35 cellular contexts compared by ENCODE assay signal in the genomic region with DNA sequence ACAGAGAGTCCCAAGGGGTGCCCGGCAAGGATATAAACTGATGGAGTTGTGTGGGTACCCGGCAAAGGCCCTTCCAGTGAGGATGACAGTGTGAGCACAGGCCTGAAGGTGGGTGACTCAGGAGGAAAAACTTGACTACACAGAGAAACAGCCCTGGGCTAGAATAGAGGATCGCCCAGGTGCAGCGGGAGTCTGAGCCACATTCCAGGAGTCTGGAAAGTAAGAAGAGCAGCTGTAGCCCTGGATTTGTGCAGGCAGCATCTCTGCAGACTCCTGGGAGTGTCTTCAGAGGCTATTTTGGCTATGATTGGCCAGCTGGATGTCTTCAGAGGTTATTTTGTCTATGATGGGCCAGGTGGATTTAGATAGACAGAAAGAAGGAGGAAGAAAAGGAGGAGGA.
"Had no signal": no experiment of that assay in that cellular context is flagged by ENCODE, and none has a peak within 500 bp of the region (broad histone marks: within the 10 kb centered on the region; RNA-seq: fewer than 3 reads in every experiment).

No MANE protein-coding gene starts in this region.

- H3K4me2 ChIP-seq: KMS-11 had no signal

- H3K27me3 ChIP-seq: MG63 had no signal

- H3K9me3 ChIP-seq: MG63 had no signal

- H3K4me3 ChIP-seq: MG63 had no signal

- H3K27ac ChIP-seq: KMS-11 had no signal

- DNase-seq: Karpas-422, MG63, MM.1S, MV-4-11, NCI-H1048, NCI-H1092, NCI-H1092 treated with DMSO at 0.1 percent for 48 hours, NCI-H1105, NCI-H1105 treated with DMSO at 0.1 percent for 48 hours, NCI-H1417, NCI-H1417 treated with DMSO at 0.1 percent for 48 hours, NCI-H1436, NCI-H1436 treated with DMSO at 0.1 percent for 48 hours, NCI-H146, NCI-H1694, NCI-H1694 treated with DMSO at 0.1 percent for 48 hours, NCI-H187, NCI-H187 treated with DMSO at 0.1 percent for 48 hours, NCI-H1930, NCI-H2029, NCI-H2029 treated with DMSO at 0.1 percent for 48 hours, NCI-H2081, NCI-H2081 treated with DMSO at 0.1 percent for 48 hours, NCI-H2107, NCI-H2171, NCI-H2171 treated with DMSO at 0.1 percent for 48 hours, NCI-H2227 treated with DMSO at 0.1 percent for 48 hours, NCI-H226, NCI-H345, NCI-H446, NCI-H446 treated with DMSO at 0.1 percent for 48 hours, NCI-H510A, NCI-H510A treated with DMSO at 0.1 percent for 48 hours, NCI-H524 had no signal

- H3K36me3 ChIP-seq: MG63 had no signal

- H3K9ac ChIP-seq: KMS-11 had no signal
